ENCODE assay signal across 9 cellular contexts in genomic region chr6:81834141-81834621, GRCh38.
A peak's percentile ranks its signal among the peaks of the same experiment; 100 is the strongest.
DNase-seq lines count a peak whose midpoint lies in the region; TF ChIP-seq lines count a peak whose summit lies in the region.
"Had no signal": no experiment of that assay in that cellular context is flagged by ENCODE, and none has a peak within 500 bp of the region (broad histone marks: within the 10 kb centered on the region; RNA-seq: fewer than 3 reads in every experiment).

No MANE protein-coding gene starts in this region.

- H3K4me3 Mint-ChIP-seq in type B pancreatic cell (no peak overlapping the region), CD14-positive monocyte (no peak overlapping the region)

- no peak overlapping the region for H3K4me3 ChIP-seq in astrocyte of the spinal cord (ENCODE audit: low read depth, low read length)
- H3K4me3 ChIP-seq: tibial nerve had no signal

- H3K4me1 Mint-ChIP-seq in type B pancreatic cell (ENCODE audit: unreplicated experiment) (no peaks in the 10 kb centered on the region), CD14-positive monocyte (peaks cover 7% of the 10 kb centered on the region)

- DNase-seq in HT1080 (ENCODE audit: low read depth) (peak; percentile 35), astrocyte of the spinal cord (ENCODE audit: low read depth, low spot score) (peak; percentile 59), iris pigment epithelial cell (ENCODE audit: low read depth) (peak; percentile 64), type B pancreatic cell (ENCODE audit: extremely low spot score, unreplicated experiment) (no peak), CD14-positive monocyte (ENCODE audit: low spot score) (no peak), SW480 (ENCODE audit: low spot score) (no peak)
- no peak for DNase-seq in effector CD8-positive, alpha-beta T cell (lab: John Stamatoyannopoulos, UW)
- no peak for DNase-seq in activated CD4-positive, alpha-beta T cell treated with anti-CD3 and anti-CD28 coated beads for 48 hours

- in situ Hi-C loops in astrocyte of the spinal cord (cut with HindIII; ENCODE audit: low sequenced_read_pairs), result no loop called here

- H3K27ac Mint-ChIP-seq in type B pancreatic cell (peak overlapping the region; percentile 83), CD14-positive monocyte (peak overlapping the region in 1 of 7 donors; percentile 26)

- no peaks in the 10 kb centered on the region for H3K36me3 Mint-ChIP-seq in type B pancreatic cell
- H3K36me3 Mint-ChIP-seq in CD14-positive monocyte, result peaks cover 0 to 2% of the 10 kb centered on the region in 2 donors

- TF ChIP-seq CTCF in astrocyte of the spinal cord (IDR thresholded peaks at IDR 0.05; ENCODE audit: low read depth, low read length) (no peak), type B pancreatic cell (conservative IDR thresholded peaks at IDR 0.05) (no peak), CD14-positive monocyte (IDR thresholded peaks at IDR 0.05) (no peak)

- peaks cover 5% of the 10 kb centered on the region for H3K9me3 Mint-ChIP-seq in type B pancreatic cell
- peaks cover 0 to 8% (median 3%) of the 10 kb centered on the region in 7 donors for H3K9me3 Mint-ChIP-seq in CD14-positive monocyte

- H3K27me3 Mint-ChIP-seq in type B pancreatic cell, result no peaks in the 10 kb centered on the region
- H3K27me3 Mint-ChIP-seq in CD14-positive monocyte (ENCODE audit: low read depth in 3 of 3), result peaks cover 0 to 2% (median 0%) of the 10 kb centered on the region in 3 donors

- intact Hi-C loops in CD14-positive monocyte (cut with micrococcal nuclease), result no loop called here

Comparison
In these comparisons a context has a peak if more than half of its experiments do, and no peak if none do; other contexts are left out.
1. DNase-seq: peak in HT1080 (single experiment), astrocyte of the spinal cord (single experiment) and iris pigment epithelial cell (single experiment); none in type B pancreatic cell (single experiment), effector CD8-positive, alpha-beta T cell (single experiment), CD14-positive monocyte (single experiment), SW480 (single experiment) and activated CD4-positive, alpha-beta T cell treated with anti-CD3 and anti-CD28 coated beads for 48 hours (single experiment).